Comparison of ENCODE assay signal across 8 cellular contexts in genomic region chr16:2751577-2752034, GRCh38. TPM values are rescaled to one million over a fixed set of nuclear protein-coding genes. Genes with fewer than 3 reads are reported as not detected.
DNase-seq lines count a peak whose midpoint lies in the region; ATAC-seq and TF ChIP-seq lines count a peak whose summit lies in the region.

No MANE protein-coding gene starts in this region.

- TF ChIP-seq POLR2A in suprapubic skin (IDR thresholded peaks at IDR 0.05), result no peak

- peaks cover 18% of the 10 kb centered on the region for H3K4me1 ChIP-seq in ES-I3 (ENCODE audit: insufficient read depth, low read length)
- H3K4me1 ChIP-seq in adipocyte (ENCODE audit: control insufficient read depth, insufficient read depth, low read length), result peaks cover 30% of the 10 kb centered on the region
- H3K4me1 ChIP-seq in suprapubic skin, result peaks cover 38% of the 10 kb centered on the region

- peak overlapping the region; percentile 97 for H3K9ac ChIP-seq in ES-I3 (ENCODE audit: low read depth, low read length)
- peak overlapping the region; percentile 99 for H3K9ac ChIP-seq in adipocyte (ENCODE audit: low read length)

- H3K9me3 ChIP-seq in ES-I3 (ENCODE audit: control insufficient read depth, insufficient read depth, low read length) (no peaks in the 10 kb centered on the region), adipocyte (ENCODE audit: control insufficient read depth, low read length) (no peaks in the 10 kb centered on the region), suprapubic skin (no peaks in the 10 kb centered on the region)

- TF ChIP-seq EP300 in suprapubic skin (IDR thresholded peaks at IDR 0.05), result no peak

- peak overlapping the region; percentile 99 for H3K27ac ChIP-seq in suprapubic skin

- 75% methylated on average over 14 of the region's 23 CpGs for WGBS in suprapubic skin

- H3K4me3 ChIP-seq in adipocyte (ENCODE audit: low read length) (peak overlapping the region; percentile 91), suprapubic skin (peak overlapping the region; percentile 58)

- H3K27me3 ChIP-seq in adipocyte (replicated peaks; ENCODE audit: control insufficient read depth, insufficient read depth, low read length) (no peaks in the 10 kb centered on the region), suprapubic skin (no peaks in the 10 kb centered on the region)

- DNase-seq in NAMALWA (ENCODE audit: low spot score) (peak; percentile 92), adipocyte (ENCODE audit: low read depth) (no peak), iPS-NIHi7 (ENCODE audit: extremely low spot score) (peak; percentile 93), suprapubic skin (ENCODE audit: low spot score in 2 of 2) (no peak), CD1c-positive myeloid dendritic cell (ENCODE audit: extremely low spot score) (no peak)

- no peaks in the 10 kb centered on the region for H3K36me3 ChIP-seq in ES-I3 (ENCODE audit: insufficient read depth, low read length)
- no peaks in the 10 kb centered on the region for H3K36me3 ChIP-seq in adipocyte (ENCODE audit: control insufficient read depth, insufficient read depth, low read length, severe bottlenecking)
- peaks cover 5% of the 10 kb centered on the region for H3K36me3 ChIP-seq in suprapubic skin

- no peak for TF ChIP-seq CTCF in suprapubic skin (IDR thresholded peaks at IDR 0.05)

- ATAC-seq in GM21390 (IDR thresholded peaks at IDR 0.05; ENCODE audit: unreplicated experiment) (peak; percentile 30), GM18868 (IDR thresholded peaks at IDR 0.05; ENCODE audit: unreplicated experiment) (no peak)

RNA-seq across cellular contexts. Expression of gene SRRM2, which starts 0.8 kb away (rescaled TPM):
- total RNA-seq in suprapubic skin, result 1,000 to 10,000 TPM in 1 of 4 donors, 100 to 1,000 TPM in 3; 484 to 1,595 (median 654) TPM

RNA-seq across cellular contexts. Expression of gene ELOB, which starts 25.5 kb away (rescaled TPM):
- 100 to 1,000 TPM; 174 to 249 (median 213) TPM for total RNA-seq in suprapubic skin

RNA-seq across cellular contexts. Expression of gene PRSS27, which starts 31.6 kb away (rescaled TPM):
- total RNA-seq in suprapubic skin, result 1 to 10 TPM; 1.6 to 9.5 (median 5.6) TPM

RNA-seq across cellular contexts. Expression of gene PRSS33, which starts 35.8 kb away (rescaled TPM):
- not detected for total RNA-seq in suprapubic skin

RNA-seq across cellular contexts. Expression of gene PRSS41, which starts 46.7 kb away (rescaled TPM):
- total RNA-seq in suprapubic skin, result not detected

Comparison
In these comparisons a context has a peak if more than half of its experiments do, and no peak if none do; other contexts are left out.
1. DNase-seq: peak in NAMALWA (single experiment) and iPS-NIHi7 (single experiment); none in adipocyte (single experiment), suprapubic skin (0 of 2) and CD1c-positive myeloid dendritic cell (single experiment).